ENCODE assay signal across 1 cellular context in the genomic region with DNA sequence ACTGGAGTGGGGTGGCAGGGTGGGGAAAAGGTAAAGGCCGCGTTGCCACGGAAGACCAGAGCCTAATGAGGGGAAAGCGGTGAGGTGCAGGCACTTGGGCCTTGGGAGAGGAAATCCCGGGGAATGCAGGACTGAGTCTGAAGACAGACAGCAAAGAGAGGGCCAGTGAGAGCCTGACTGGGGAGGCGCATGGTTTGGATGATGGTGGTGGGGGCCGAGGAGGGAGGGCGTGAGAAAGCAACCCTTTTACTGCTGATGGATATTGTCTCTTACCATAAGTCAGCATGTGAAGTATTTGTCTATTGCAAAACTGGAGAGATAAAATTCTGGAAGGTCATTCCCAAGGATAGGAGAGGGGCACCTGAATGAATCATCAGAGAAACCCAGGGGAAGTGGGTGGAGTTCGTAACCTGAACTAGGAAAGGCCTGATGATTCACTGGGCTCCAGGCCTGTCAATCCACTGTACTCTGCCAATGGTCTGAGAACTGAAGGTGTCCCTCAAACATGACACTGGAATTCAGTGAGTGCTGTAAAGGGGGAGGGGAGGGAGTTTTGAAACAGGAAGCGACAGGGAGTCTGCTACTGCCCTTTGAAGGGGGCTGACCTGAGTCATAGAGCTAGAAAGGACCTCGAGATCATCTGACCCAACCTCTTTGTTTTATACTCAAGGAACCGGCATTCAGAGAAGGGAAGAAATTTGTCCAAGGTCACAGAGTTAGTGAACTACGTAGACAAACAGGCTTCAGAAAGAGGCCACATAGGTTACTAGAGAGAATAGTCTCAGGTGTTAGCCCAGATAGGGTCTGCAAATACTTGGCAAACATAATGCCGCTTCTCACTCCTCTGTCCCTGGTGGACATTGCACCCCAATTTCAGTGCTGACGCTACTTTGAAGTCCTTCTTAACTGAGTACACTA.
TF ChIP-seq lines count a peak whose summit lies in the region.

No MANE protein-coding gene starts in this region.

TF ChIP-seq in A549, 52 proteins besides CTCF, POLR2A, EP300 and RAD21 (continued from another document):
- TF ChIP-seq, protein P1, sequence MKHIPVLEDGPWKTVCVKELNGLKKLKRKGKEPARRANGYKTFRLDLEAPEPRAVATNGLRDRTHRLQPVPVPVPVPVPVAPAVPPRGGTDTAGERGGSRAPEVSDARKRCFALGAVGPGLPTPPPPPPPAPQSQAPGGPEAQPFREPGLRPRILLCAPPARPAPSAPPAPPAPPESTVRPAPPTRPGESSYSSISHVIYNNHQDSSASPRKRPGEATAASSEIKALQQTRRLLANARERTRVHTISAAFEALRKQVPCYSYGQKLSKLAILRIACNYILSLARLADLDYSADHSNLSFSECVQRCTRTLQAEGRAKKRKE (CRISPR knock-in tag; IDR thresholded peaks at IDR 0.05; ENCODE audit: low read depth) = no peak
- TF ChIP-seq SREBF2 (IDR thresholded peaks at IDR 0.05) (no peak), FOSL2 (IDR thresholded peaks at IDR 0.05) (no peak), FOSL2 (CRISPR knock-in tag; IDR thresholded peaks at IDR 0.05) (no peak), NR3C1 (IDR thresholded peaks at IDR 0.05) (no peak)
- TF ChIP-seq, protein P2, sequence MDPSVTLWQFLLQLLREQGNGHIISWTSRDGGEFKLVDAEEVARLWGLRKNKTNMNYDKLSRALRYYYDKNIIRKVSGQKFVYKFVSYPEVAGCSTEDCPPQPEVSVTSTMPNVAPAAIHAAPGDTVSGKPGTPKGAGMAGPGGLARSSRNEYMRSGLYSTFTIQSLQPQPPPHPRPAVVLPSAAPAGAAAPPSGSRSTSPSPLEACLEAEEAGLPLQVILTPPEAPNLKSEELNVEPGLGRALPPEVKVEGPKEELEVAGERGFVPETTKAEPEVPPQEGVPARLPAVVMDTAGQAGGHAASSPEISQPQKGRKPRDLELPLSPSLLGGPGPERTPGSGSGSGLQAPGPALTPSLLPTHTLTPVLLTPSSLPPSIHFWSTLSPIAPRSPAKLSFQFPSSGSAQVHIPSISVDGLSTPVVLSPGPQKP (IDR thresholded peaks at IDR 0.05; ENCODE audit: low read depth, low read length) = no peak
